In genomic region chr11:65639228-65639597, GRCh38 we compare ENCODE assay signal across 10 cellular contexts. TPM values are rescaled to one million over a fixed set of nuclear protein-coding genes. Genes with fewer than 3 reads are reported as not detected.
DNase-seq lines count a peak whose midpoint lies in the region; ATAC-seq, FAIRE-seq and TF ChIP-seq lines count a peak whose summit lies in the region.
"Not testable (repeated sequence)": the region's sequence is repeated elsewhere in the genome, so short reads cannot be mapped to it uniquely, and the experiment has no call there.
"Had no signal": no experiment of that assay in that cellular context is flagged by ENCODE, and none has a peak within 500 bp of the region (broad histone marks: within the 10 kb centered on the region; RNA-seq: fewer than 3 reads in every experiment).

No MANE protein-coding gene starts in this region.

- peaks cover 42% of the 10 kb centered on the region for H3K36me3 ChIP-seq in GM06990 (ENCODE audit: control insufficient read depth, insufficient read depth, low read length)
- H3K36me3 ChIP-seq in PC-9 (ENCODE audit: low read depth), result peaks cover 14% of the 10 kb centered on the region
- H3K36me3 ChIP-seq in astrocyte (ENCODE audit: insufficient read depth, low read length), result peaks cover 15% of the 10 kb centered on the region
- H3K36me3 ChIP-seq in endothelial cell of umbilical vein (ENCODE audit: control insufficient read depth in 2 of 2, extremely low read depth in 1 of 2, insufficient read depth in 2 of 2, low read length in 2 of 2), result peaks cover 6 to 28% of the 10 kb centered on the region in 2 experiments
- H3K36me3 ChIP-seq in sigmoid colon, result peaks cover 24 to 43% (median 32%) of the 10 kb centered on the region in 4 donors
- H3K36me3 ChIP-seq in upper lobe of left lung, result peaks cover 17 to 57% (median 39%) of the 10 kb centered on the region in 4 donors

- peaks cover 67% of the 10 kb centered on the region for H3K4me1 Mint-ChIP-seq in activated CD8-positive, alpha-beta T cell treated with anti-CD3 and anti-CD28 coated beads, Interleukin-2, amount 10 ng/mL, durations not matched to agents 7 days and 5 days (ENCODE audit: low read depth)
- peaks cover 16% of the 10 kb centered on the region for H3K4me1 Mint-ChIP-seq in astrocyte (ENCODE audit: low read depth, unreplicated experiment)

- WGBS in sigmoid colon, 2 donors, result 69 to 89% methylated on average over 9 of the region's 9 CpGs
- 78 to 85% methylated on average over 3 to 8 of the region's 9 CpGs for WGBS in upper lobe of left lung, 2 donors

- H2AFZ ChIP-seq in PC-9; astrocyte (ENCODE audit: low read depth, low read length); endothelial cell of umbilical vein (ENCODE audit: low read depth, low read length): not testable (repeated sequence)

- H3K27me3 Mint-ChIP-seq in activated CD8-positive, alpha-beta T cell treated with anti-CD3 and anti-CD28 coated beads, Interleukin-2, amount 10 ng/mL, durations not matched to agents 7 days and 5 days (ENCODE audit: low read depth); astrocyte (ENCODE audit: low read depth, unreplicated experiment): not testable (repeated sequence)

- not testable (repeated sequence) for H3K79me2 ChIP-seq in PC-9 (ENCODE audit: low read depth)
- H3K79me2 ChIP-seq in astrocyte (ENCODE audit: insufficient read depth, low read length) (peaks cover 21% of the 10 kb centered on the region), endothelial cell of umbilical vein (ENCODE audit: control insufficient read depth, insufficient read depth, low read length) (peaks cover 16% of the 10 kb centered on the region)

- BruUV-seq in PC-9 (replicated peaks; lab: Mats Ljungman, UMichigan); endothelial cell of umbilical vein (replicated peaks; lab: Mats Ljungman, UMichigan): not testable (repeated sequence)

- H3K9me3 ChIP-seq in PC-9 (ENCODE audit: insufficient read depth, low read depth); astrocyte (ENCODE audit: insufficient read depth, low read depth, low read length); endothelial cell of umbilical vein (replicated peaks; ENCODE audit: control insufficient read depth, insufficient read depth, low read length); mononuclear cell (ENCODE audit: low read depth, low read length); sigmoid colon; upper lobe of left lung: not testable (repeated sequence)

- POLR2A ChIA-PET in PC-9 (lab: Charles Lee; ENCODE audit: unreplicated experiment) (interaction anchor here (0.5 kb wide), 1 partner anchor 24 kb away, joined by 3 read pairs; no protein-coding TSS in a partner anchor), endothelial cell of umbilical vein (lab: Charles Lee) (interaction anchor here (1.7 kb wide), 1 partner anchor 14 kb away, joined by 5 read pairs; no protein-coding TSS in a partner anchor)
- POLR2A ChIA-PET in activated CD8-positive, alpha-beta T cell treated with anti-CD3 and anti-CD28 coated beads, Interleukin-2, amount 10 ng/mL, durations not matched to agents 7 days and 5 days (lab: Charles Lee), result interaction anchor here (0.6 to 3.5 kb wide), 16 partner anchors 10 to 218 kb away, joined by 3 to 50 read pairs (median 6); partner anchors contain the start of genes KAT5, MAP3K11, NEAT1 and PCNX3

- dilution Hi-C loops in endothelial cell of umbilical vein (cut with MboI; ENCODE audit: extremely low pct_ligation_motif_present, low sequenced_read_pairs), result not testable (repeated sequence)

- not testable (repeated sequence) for TF ChIP-seq EP300 in sigmoid colon (IDR thresholded peaks at IDR 0.05); upper lobe of left lung (IDR thresholded peaks at IDR 0.05)

- H3K4me3 ChIP-seq in GM06990 (replicated peaks; ENCODE audit: low read depth, low read length) (peak overlapping the region; percentile 94), mononuclear cell (ENCODE audit: low read length) (peak overlapping the region; percentile 92), sigmoid colon (peak overlapping the region in 3 of 4 donors; percentile 68 to 79 (median 69)), upper lobe of left lung (peak overlapping the region in 3 of 4 donors; percentile 71 to 85 (median 76))
- not testable (repeated sequence) for H3K4me3 ChIP-seq in PC-9; astrocyte (ENCODE audit: insufficient read depth, low read depth, low read length); endothelial cell of umbilical vein (replicated peaks in 1 of 3; ENCODE audit: insufficient read depth in 1 of 3, low read depth in 1 of 3, low read length in 3 of 3)

- H3K4me3 Mint-ChIP-seq in activated CD8-positive, alpha-beta T cell treated with anti-CD3 and anti-CD28 coated beads, Interleukin-2, amount 10 ng/mL, durations not matched to agents 7 days and 5 days, result peak overlapping the region; percentile 98
- peak overlapping the region; percentile 87 for H3K4me3 Mint-ChIP-seq in astrocyte (ENCODE audit: unreplicated experiment)

- DNase-seq in GM06990 (ENCODE audit: extremely low read depth, insufficient read length); activated CD8-positive, alpha-beta T cell treated with anti-CD3 and anti-CD28 coated beads, Interleukin-2, amount 10 ng/mL, durations not matched to agents 7 days and 5 days; astrocyte (ENCODE audit: low read depth); endothelial cell of umbilical vein (ENCODE audit: low read depth, low spot score); sigmoid colon; upper lobe of left lung: not testable (repeated sequence)
- DNase-seq in PC-9, result peak in 1 of 2 experiments; percentile 18

- H3K4me1 ChIP-seq in PC-9 (replicated peaks; ENCODE audit: insufficient read depth) (peaks cover 17% of the 10 kb centered on the region), astrocyte (ENCODE audit: insufficient read depth, low read length) (peaks cover 30% of the 10 kb centered on the region), endothelial cell of umbilical vein (ENCODE audit: control insufficient read depth, extremely low read depth, insufficient read depth, low read length) (peaks cover 48% of the 10 kb centered on the region), mononuclear cell (ENCODE audit: insufficient read depth, low read length) (peaks cover 72% of the 10 kb centered on the region), sigmoid colon (peaks cover 0 to 50% (median 41%) of the 10 kb centered on the region in 4 donors), upper lobe of left lung (peaks cover 53 to 75% (median 66%) of the 10 kb centered on the region in 4 donors)

- H3K27ac Mint-ChIP-seq in activated CD8-positive, alpha-beta T cell treated with anti-CD3 and anti-CD28 coated beads, Interleukin-2, amount 10 ng/mL, durations not matched to agents 7 days and 5 days, result peak overlapping the region; percentile 98
- H3K27ac Mint-ChIP-seq in astrocyte (ENCODE audit: unreplicated experiment), result peak overlapping the region; percentile 72

- peaks cover 72% of the 10 kb centered on the region for H3K36me3 Mint-ChIP-seq in activated CD8-positive, alpha-beta T cell treated with anti-CD3 and anti-CD28 coated beads, Interleukin-2, amount 10 ng/mL, durations not matched to agents 7 days and 5 days (ENCODE audit: low read depth)
- H3K36me3 Mint-ChIP-seq in astrocyte (ENCODE audit: low read depth, unreplicated experiment), result not testable (repeated sequence)

- not testable (repeated sequence) for ATAC-seq in activated CD8-positive, alpha-beta T cell treated with anti-CD3 and anti-CD28 coated beads, Interleukin-2, amount 10 ng/mL, durations not matched to agents 7 days and 5 days; upper lobe of left lung (ENCODE audit: low FRiP score in 2 of 2)

- TF ChIP-seq POLR2A in endothelial cell of umbilical vein (IDR thresholded peaks at IDR 0.05; ENCODE audit: low read depth, low read length); sigmoid colon (IDR thresholded peaks at IDR 0.05); upper lobe of left lung (IDR thresholded peaks at IDR 0.05): not testable (repeated sequence)

- H3K27me3 ChIP-seq in GM06990 (replicated peaks; ENCODE audit: control insufficient read depth, insufficient read depth, low read length); PC-9 (ENCODE audit: insufficient read depth, low read depth); astrocyte (ENCODE audit: insufficient read depth, low read length); endothelial cell of umbilical vein (ENCODE audit: control insufficient read depth in 2 of 2, insufficient read depth in 2 of 2, low read length in 2 of 2); mononuclear cell (ENCODE audit: insufficient read depth, low read length); sigmoid colon; upper lobe of left lung: not testable (repeated sequence)

- H3K9ac ChIP-seq in astrocyte (ENCODE audit: low read length); endothelial cell of umbilical vein (replicated peaks; ENCODE audit: extremely low read depth, insufficient read depth, low read length): not testable (repeated sequence)

- H3K9me1 ChIP-seq in endothelial cell of umbilical vein (replicated peaks; ENCODE audit: control insufficient read depth, extremely low read depth, insufficient read depth, low read length), result not testable (repeated sequence)

- H3F3A ChIP-seq in PC-9 (ENCODE audit: insufficient read depth, low read depth), result peaks cover 44% of the 10 kb centered on the region

- intact Hi-C loops in PC-9 (cut with micrococcal nuclease; ENCODE audit: unreplicated experiment), result loop anchor here (2.0 to 5.0 kb wide), 3 partner anchors 14 to 248 kb away; partner anchors contain the start of gene FIBP
- intact Hi-C loops in endothelial cell of umbilical vein (cut with micrococcal nuclease), result loop anchor here (5.0 kb wide), 1 partner anchor 348 kb away; no protein-coding TSS in a partner anchor
- intact Hi-C loops in sigmoid colon (cut with DNase I), result not testable (repeated sequence)

- H4K20me1 ChIP-seq in PC-9 (ENCODE audit: insufficient read depth); endothelial cell of umbilical vein (replicated peaks; ENCODE audit: control insufficient read depth, extremely low read depth, insufficient read depth, low read length): not testable (repeated sequence)
- peaks cover 36% of the 10 kb centered on the region for H4K20me1 ChIP-seq in astrocyte (ENCODE audit: insufficient read depth, low read length)

- not testable (repeated sequence) for FAIRE-seq in astrocyte (lab: Jason Lieb, UNC); endothelial cell of umbilical vein (lab: Jason Lieb, UNC)

- TF ChIP-seq CTCF in GM06990 (IDR thresholded peaks at IDR 0.05; ENCODE audit: insufficient read depth, low read length, poor library complexity, severe bottlenecking); PC-9 (conservative IDR thresholded peaks at IDR 0.05); astrocyte (IDR thresholded peaks at IDR 0.05; ENCODE audit: insufficient read depth, low read depth, low read length); endothelial cell of umbilical vein (IDR thresholded peaks at IDR 0.05; ENCODE audit: extremely low read depth in 1 of 2, insufficient read depth in 1 of 2, low read depth in 1 of 2, low read length in 2 of 2); sigmoid colon (IDR thresholded peaks at IDR 0.05); upper lobe of left lung (IDR thresholded peaks at IDR 0.05): not testable (repeated sequence)

- CTCF ChIA-PET in PC-9 (lab: Charles Lee), result not testable (repeated sequence)
- CTCF ChIA-PET in activated CD8-positive, alpha-beta T cell treated with anti-CD3 and anti-CD28 coated beads, Interleukin-2, amount 10 ng/mL, durations not matched to agents 7 days and 5 days (lab: Charles Lee), result interaction anchor here (0.9 to 3.3 kb wide), 13 partner anchors 9 to 245 kb away, joined by 3 to 25 read pairs (median 5); partner anchors contain the start of genes MAP3K11, MUS81, PCNX3 and RELA
- CTCF ChIA-PET in endothelial cell of umbilical vein (lab: Charles Lee), result interaction anchor here (0.8 to 2.3 kb wide), 4 partner anchors 13 to 221 kb away, joined by 3 to 44 read pairs (median 17); partner anchors contain the start of gene MUS81

- H3K9me2 ChIP-seq in PC-9 (ENCODE audit: insufficient read depth), result not testable (repeated sequence)

- H3K4me2 ChIP-seq in PC-9, result peak overlapping the region; percentile 91; the same call in 1 of the 2 replicates
- peak overlapping the region; percentile 98 for H3K4me2 ChIP-seq in astrocyte (ENCODE audit: low read length)
- peak overlapping the region; percentile 74 for H3K4me2 ChIP-seq in endothelial cell of umbilical vein (ENCODE audit: insufficient read depth, low read length)

- H3K9me3 Mint-ChIP-seq in activated CD8-positive, alpha-beta T cell treated with anti-CD3 and anti-CD28 coated beads, Interleukin-2, amount 10 ng/mL, durations not matched to agents 7 days and 5 days (ENCODE audit: insufficient read depth); astrocyte (ENCODE audit: unreplicated experiment): not testable (repeated sequence)

- not testable (repeated sequence) for H3K27ac ChIP-seq in PC-9; astrocyte (ENCODE audit: low read depth, low read length); endothelial cell of umbilical vein (ENCODE audit: insufficient read depth, low read depth, low read length)
- peak overlapping the region; percentile 87 to 90 (median 88) for H3K27ac ChIP-seq in sigmoid colon
- H3K27ac ChIP-seq in upper lobe of left lung, result peak overlapping the region; percentile 89 to 99 (median 96)

RNA-seq across cellular contexts. Expression of gene SIPA1, which starts 1.3 kb away (rescaled TPM):
- total RNA-seq in PC-9 (2021) (65.6 and 81.3 TPM in 2 replicates), astrocyte (19.0 and 26.7 TPM in 2 replicates), endothelial cell of umbilical vein (119 and 128 TPM in 2 replicates), mononuclear cell (75.2 TPM), sigmoid colon (10 to 100 TPM; 19.9 to 30.7 (median 28.2) TPM), upper lobe of left lung (100 to 1,000 TPM in 1 of 6 donors, 10 to 100 TPM in 5; 42.7 to 137 (median 74.9) TPM)
- 100 to 1,000 TPM; 245 to 274 TPM for total RNA-seq in activated CD8-positive, alpha-beta T cell treated with anti-CD3 and anti-CD28 coated beads, Interleukin-2, amount 10 ng/mL, durations not matched to agents 7 days and 5 days
- polyA plus RNA-seq in endothelial cell of umbilical vein (67.5 and 96.5 TPM in 2 replicates), sigmoid colon (10 to 100 TPM; 20.3 to 53.6 (median 34.8) TPM)
- polyA plus RNA-seq in endothelial cell of umbilical vein (2011; cell fraction: cytosol; rRNA removed), result 43.7 and 54.8 TPM in 2 replicates
- polyA plus RNA-seq in endothelial cell of umbilical vein (2011; cell fraction: nucleus; rRNA removed), result 78.0 and 81.6 TPM in 2 replicates
- 53.4 and 66.6 TPM in 2 replicates for polyA plus RNA-seq in endothelial cell of umbilical vein (2012)
- polyA minus RNA-seq in endothelial cell of umbilical vein, result 61.4 and 99.1 TPM in 2 replicates
- polyA minus RNA-seq in endothelial cell of umbilical vein (2011; cell fraction: cytosol; rRNA and poly(A)+ RNA removed), result 16.3 TPM
- 33.2 and 56.9 TPM in 2 replicates for polyA minus RNA-seq in endothelial cell of umbilical vein (2011; cell fraction: nucleus; rRNA and poly(A)+ RNA removed)

RNA-seq across cellular contexts. Expression of gene RELA, which starts 23.5 kb away (rescaled TPM):
- total RNA-seq in PC-9 (2021) (59.5 and 86.8 TPM in 2 replicates), astrocyte (62.2 and 68.9 TPM in 2 replicates), endothelial cell of umbilical vein (105 and 106 TPM in 2 replicates), mononuclear cell (107 TPM), sigmoid colon (10 to 100 TPM; 36.4 to 62.6 (median 46.9) TPM), upper lobe of left lung (10 to 100 TPM; 42.9 to 86.8 (median 58.7) TPM)
- total RNA-seq in activated CD8-positive, alpha-beta T cell treated with anti-CD3 and anti-CD28 coated beads, Interleukin-2, amount 10 ng/mL, durations not matched to agents 7 days and 5 days, result 10 to 100 TPM; 72.5 to 82.4 TPM
- polyA plus RNA-seq in endothelial cell of umbilical vein (78.7 and 89.5 TPM in 2 replicates), sigmoid colon (10 to 100 TPM; 33.6 to 45.6 (median 37.5) TPM)
- polyA plus RNA-seq in endothelial cell of umbilical vein (2011; cell fraction: cytosol; rRNA removed), result 53.2 and 65.2 TPM in 2 replicates
- polyA plus RNA-seq in endothelial cell of umbilical vein (2011; cell fraction: nucleus; rRNA removed), result 150 and 181 TPM in 2 replicates
- polyA plus RNA-seq in endothelial cell of umbilical vein (2012), result 89.6 and 100 TPM in 2 replicates
- polyA minus RNA-seq in endothelial cell of umbilical vein, result 45.7 and 70.9 TPM in 2 replicates
- polyA minus RNA-seq in endothelial cell of umbilical vein (2011; cell fraction: cytosol; rRNA and poly(A)+ RNA removed), result 35.8 TPM
- 66.0 and 73.1 TPM in 2 replicates for polyA minus RNA-seq in endothelial cell of umbilical vein (2011; cell fraction: nucleus; rRNA and poly(A)+ RNA removed)

RNA-seq across cellular contexts. Expression of gene PCNX3, which starts 23.6 kb away (rescaled TPM):
- 76.9 and 85.9 TPM in 2 replicates for total RNA-seq in PC-9 (2021)
- 10 to 100 TPM; 50.1 to 54.8 TPM for total RNA-seq in activated CD8-positive, alpha-beta T cell treated with anti-CD3 and anti-CD28 coated beads, Interleukin-2, amount 10 ng/mL, durations not matched to agents 7 days and 5 days
- 45.6 and 51.2 TPM in 2 replicates for total RNA-seq in astrocyte
- total RNA-seq in endothelial cell of umbilical vein, result 53.8 and 53.9 TPM in 2 replicates
- 42.6 and 53.5 TPM in 2 replicates for polyA plus RNA-seq in endothelial cell of umbilical vein
- 23.3 and 28.8 TPM in 2 replicates for polyA plus RNA-seq in endothelial cell of umbilical vein (2011; cell fraction: cytosol; rRNA removed)
- polyA plus RNA-seq in endothelial cell of umbilical vein (2011; cell fraction: nucleus; rRNA removed), result 76.1 and 90.5 TPM in 2 replicates
- polyA plus RNA-seq in endothelial cell of umbilical vein (2012), result 28.4 and 32.6 TPM in 2 replicates
- polyA minus RNA-seq in endothelial cell of umbilical vein, result 45.5 and 63.5 TPM in 2 replicates
- polyA minus RNA-seq in endothelial cell of umbilical vein (2011; cell fraction: cytosol; rRNA and poly(A)+ RNA removed), result 34.9 TPM
- 43.2 and 59.8 TPM in 2 replicates for polyA minus RNA-seq in endothelial cell of umbilical vein (2011; cell fraction: nucleus; rRNA and poly(A)+ RNA removed)
- 15.0 TPM for total RNA-seq in mononuclear cell
- 10 to 100 TPM; 10.7 to 21.3 (median 14.3) TPM for total RNA-seq in sigmoid colon
- 10 to 100 TPM in 1 of 3 donors, 1 to 10 TPM in 2; 6.0 to 35.0 (median 6.6) TPM for polyA plus RNA-seq in sigmoid colon
- 10 to 100 TPM; 26.7 to 63.9 (median 43.9) TPM for total RNA-seq in upper lobe of left lung

RNA-seq across cellular contexts. Expression of gene MAP3K11, which starts 25.2 kb away (rescaled TPM):
- 87.2 and 90.3 TPM in 2 replicates for total RNA-seq in PC-9 (2021)
- total RNA-seq in activated CD8-positive, alpha-beta T cell treated with anti-CD3 and anti-CD28 coated beads, Interleukin-2, amount 10 ng/mL, durations not matched to agents 7 days and 5 days, result 10 to 100 TPM; 56.7 to 66.5 TPM
- 55.4 and 61.3 TPM in 2 replicates for total RNA-seq in astrocyte
- total RNA-seq in endothelial cell of umbilical vein, result 160 and 182 TPM in 2 replicates
- 131 and 148 TPM in 2 replicates for polyA plus RNA-seq in endothelial cell of umbilical vein
- polyA plus RNA-seq in endothelial cell of umbilical vein (2011; cell fraction: cytosol; rRNA removed), result 74.8 and 100 TPM in 2 replicates
- 107 and 124 TPM in 2 replicates for polyA plus RNA-seq in endothelial cell of umbilical vein (2011; cell fraction: nucleus; rRNA removed)
- 98.7 and 129 TPM in 2 replicates for polyA plus RNA-seq in endothelial cell of umbilical vein (2012)
- polyA minus RNA-seq in endothelial cell of umbilical vein, result 74.5 and 110 TPM in 2 replicates
- 32.2 TPM for polyA minus RNA-seq in endothelial cell of umbilical vein (2011; cell fraction: cytosol; rRNA and poly(A)+ RNA removed)
- polyA minus RNA-seq in endothelial cell of umbilical vein (2011; cell fraction: nucleus; rRNA and poly(A)+ RNA removed), result 44.6 and 76.6 TPM in 2 replicates
- 41.1 TPM for total RNA-seq in mononuclear cell
- 10 to 100 TPM; 18.5 to 52.1 (median 26.3) TPM for total RNA-seq in sigmoid colon
- 10 to 100 TPM; 48.6 to 71.2 (median 71.0) TPM for polyA plus RNA-seq in sigmoid colon
- total RNA-seq in upper lobe of left lung, result 100 to 1,000 TPM in 4 of 6 donors, 10 to 100 TPM in 2; 52.1 to 132 (median 107) TPM

RNA-seq across cellular contexts. Expression of gene KCNK7, which starts 43.6 kb away (rescaled TPM):
- total RNA-seq in PC-9 (2021), result 2.1 TPM in 1 of 2 replicates, not detected in the other
- under 1 TPM; 0.95 to 0.99 TPM for total RNA-seq in activated CD8-positive, alpha-beta T cell treated with anti-CD3 and anti-CD28 coated beads, Interleukin-2, amount 10 ng/mL, durations not matched to agents 7 days and 5 days
- 0.84 TPM in 1 of 2 replicates, not detected in the other for total RNA-seq in astrocyte
- 0.60 and 1.3 TPM in 2 replicates for total RNA-seq in endothelial cell of umbilical vein
- 0.17 and 0.19 TPM in 2 replicates for polyA plus RNA-seq in endothelial cell of umbilical vein
- 0.13 and 0.21 TPM in 2 replicates for polyA plus RNA-seq in endothelial cell of umbilical vein (2011; cell fraction: cytosol; rRNA removed)
- 0.66 and 0.87 TPM in 2 replicates for polyA plus RNA-seq in endothelial cell of umbilical vein (2011; cell fraction: nucleus; rRNA removed)
- polyA plus RNA-seq in endothelial cell of umbilical vein (2012), result 0.70 TPM in 1 of 2 replicates, not detected in the other
- polyA minus RNA-seq in endothelial cell of umbilical vein, result 0.51 TPM in 1 of 2 replicates, not detected in the other
- polyA minus RNA-seq in endothelial cell of umbilical vein (2011; cell fraction: cytosol; rRNA and poly(A)+ RNA removed), result not detected
- 0.34 TPM in 1 of 2 replicates, not detected in the other for polyA minus RNA-seq in endothelial cell of umbilical vein (2011; cell fraction: nucleus; rRNA and poly(A)+ RNA removed)
- 1.7 TPM for total RNA-seq in mononuclear cell
- total RNA-seq in sigmoid colon, result under 1 TPM in 2 of 4 donors, not detected in 2; 0.54 to 0.71 TPM
- 1 to 10 TPM in 1 of 3 donors, not detected in 2; 1.4 TPM for polyA plus RNA-seq in sigmoid colon
- 1 to 10 TPM in 4 of 6 donors, under 1 TPM in 1, not detected in 1; 0.59 to 3.7 (median 1.7) TPM for total RNA-seq in upper lobe of left lung
- total RNA-seq: H7, myocyte had no signal
